In the genomic region with DNA sequence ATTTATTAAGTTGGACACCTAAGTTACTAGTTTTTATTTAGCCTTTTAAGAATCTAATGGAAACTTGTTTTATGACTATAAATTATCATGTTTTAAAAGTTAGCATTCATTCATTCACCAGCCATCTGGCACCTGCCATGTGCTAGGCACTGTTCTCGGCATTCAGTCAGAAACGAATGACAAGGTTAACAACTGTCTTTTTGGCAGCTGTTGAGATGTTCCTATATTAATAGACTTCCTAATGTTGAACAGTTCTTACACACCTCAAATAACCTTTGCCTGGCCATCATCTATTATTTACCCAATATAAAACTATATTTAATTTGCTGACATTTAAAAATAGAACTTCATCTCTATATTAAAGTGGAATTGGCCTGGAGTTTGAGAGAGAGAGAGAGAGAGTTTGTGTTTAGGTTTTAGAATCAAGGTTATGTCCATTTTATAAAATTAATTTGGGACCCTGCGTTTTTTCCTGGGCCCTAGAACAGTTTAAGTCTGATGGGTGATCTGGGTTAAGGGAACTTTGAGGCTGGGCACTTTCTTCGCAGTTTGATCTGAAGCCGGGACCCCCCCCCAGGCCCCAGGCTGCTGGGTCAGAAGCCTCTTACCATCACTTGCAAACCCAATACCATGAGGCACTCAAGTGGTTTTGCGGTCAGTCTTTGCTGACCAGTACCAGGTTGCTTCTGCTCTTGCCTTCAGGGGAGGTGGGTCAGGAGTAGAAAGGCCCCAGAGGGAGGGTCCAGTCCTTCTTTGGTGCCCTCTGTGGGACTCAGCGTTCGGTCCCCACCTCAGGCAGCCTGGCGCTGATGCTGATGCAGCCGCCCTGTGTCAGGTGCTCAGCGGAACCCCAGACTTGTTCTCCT, we compare ENCODE assay signal across 19 cellular contexts. TPM values are rescaled to one million over a fixed set of nuclear protein-coding genes. Genes with fewer than 3 reads are reported as not detected.
A peak's percentile ranks its signal among the peaks of the same experiment; 100 is the strongest.
DNase-seq lines count a peak whose midpoint lies in the region; ATAC-seq, FAIRE-seq and TF ChIP-seq lines count a peak whose summit lies in the region.
"Had no signal": no experiment of that assay in that cellular context is flagged by ENCODE, and none has a peak within 500 bp of the region (broad histone marks: within the 10 kb centered on the region; RNA-seq: fewer than 3 reads in every experiment).

No MANE protein-coding gene starts in this region.

- POLR2A ChIA-PET in HepG2 (lab: Yijun Ruan, JAX) = no interaction called here
- POLR2A ChIA-PET in activated CD4-positive, alpha-beta T cell treated with anti-CD3 and anti-CD28 coated beads, Interleukin-2, amount 10 ng/mL, durations not matched to agents 7 days and 5 days (lab: Charles Lee) = no interaction called here

- peaks cover 6% of the 10 kb centered on the region for H3K36me3 Mint-ChIP-seq in activated T-helper 17 cell treated with anti-CD3 and anti-CD28 coated beads, Interleukin-2, amount 50 U/mL, for 72 hours (ENCODE audit: low read depth)
- peaks cover 0 to 3% of the 10 kb centered on the region in 2 donors for H3K36me3 Mint-ChIP-seq in CD14-positive monocyte
- peaks cover 12% of the 10 kb centered on the region for H3K36me3 Mint-ChIP-seq in activated CD4-positive, alpha-beta T cell treated with anti-CD3 and anti-CD28 coated beads, Interleukin-2, amount 10 ng/mL, durations not matched to agents 7 days and 5 days (ENCODE audit: low read depth)

- in situ Hi-C loops in HepG2 (cut with HindIII; ENCODE audit: extremely low pct_ligation_motif_present, low pct_unique_long_range_greater_than_20kb) = no loop called here

- no peaks in the 10 kb centered on the region for H3K27me3 ChIP-seq in HepG2 (ENCODE audit: control insufficient read depth in 1 of 2, insufficient read depth in 2 of 2, low read length in 2 of 2)
- no peaks in the 10 kb centered on the region for H3K27me3 ChIP-seq in right lobe of liver
- no peaks in the 10 kb centered on the region for H3K27me3 ChIP-seq in left ventricle myocardium inferior (ENCODE audit: low read depth)
- H3K27me3 ChIP-seq: esophagus muscularis mucosa, suprapubic skin had no signal

- intact Hi-C loops in HepG2 (cut with micrococcal nuclease; ENCODE audit: unreplicated experiment) = no loop called here
- intact Hi-C loops in right lobe of liver (cut with DNase I) = no loop called here
- intact Hi-C loops in left ventricle myocardium inferior (cut with micrococcal nuclease) = no loop called here
- intact Hi-C loops in CD14-positive monocyte (cut with micrococcal nuclease) = loop anchor here in 1 of 2 donors (5.0 kb wide), 1 partner anchor 49 kb away; a partner anchor contains a TSS

- no peak overlapping the region for H3K4me3 ChIP-seq in HepG2 (replicated peaks in 1 of 3; ENCODE audit: insufficient read depth in 1 of 3, low read depth in 2 of 3, low read length in 3 of 3)
- H3K4me3 ChIP-seq in right lobe of liver = no peak overlapping the region
- H3K4me3 ChIP-seq in left ventricle myocardium inferior = no peak overlapping the region
- H3K4me3 ChIP-seq: coronary artery, esophagus muscularis mucosa, suprapubic skin had no signal

- no peaks in the 10 kb centered on the region for H3K79me2 ChIP-seq in HepG2 (ENCODE audit: insufficient read depth, low read length)

- H3K4me1 ChIP-seq in HepG2 (ENCODE audit: insufficient read depth, low read length) (peaks cover 7% of the 10 kb centered on the region), right lobe of liver (no peaks in the 10 kb centered on the region), left ventricle myocardium inferior (peaks cover 41% of the 10 kb centered on the region)

- ATAC-seq in HepG2 = no peak
- ATAC-seq in right lobe of liver = no peak
- no peak for ATAC-seq in activated T-helper 17 cell treated with anti-CD3 and anti-CD28 coated beads, Interleukin-2, amount 50 U/mL, for 72 hours (replicated peaks)
- no peak for ATAC-seq in GM19328 (IDR thresholded peaks at IDR 0.05; ENCODE audit: unreplicated experiment)

- H3K4me3 Mint-ChIP-seq in activated T-helper 17 cell treated with anti-CD3 and anti-CD28 coated beads, Interleukin-2, amount 50 U/mL, for 72 hours = peak overlapping the region; percentile 53
- no peak overlapping the region for H3K4me3 Mint-ChIP-seq in CD14-positive monocyte
- no peak overlapping the region for H3K4me3 Mint-ChIP-seq in activated CD4-positive, alpha-beta T cell treated with anti-CD3 and anti-CD28 coated beads, Interleukin-2, amount 10 ng/mL, durations not matched to agents 7 days and 5 days
- H3K4me3 Mint-ChIP-seq: memory B cell, neural crest cell had no signal

- CTCF ChIA-PET in HepG2 (lab: Yijun Ruan, JAX; ENCODE audit: low intra/inter-chr PET ratio, low total read pairs) = no interaction called here
- CTCF ChIA-PET in activated CD4-positive, alpha-beta T cell treated with anti-CD3 and anti-CD28 coated beads, Interleukin-2, amount 10 ng/mL, durations not matched to agents 7 days and 5 days (lab: Charles Lee) = interaction anchor here (1.2 kb wide), 1 partner anchor 8 kb away, joined by 3 read pairs; no protein-coding TSS in a partner anchor

- H4K20me1 ChIP-seq in HepG2 (ENCODE audit: insufficient read depth, low read length) = no peaks in the 10 kb centered on the region

- H3K36me3 ChIP-seq in HepG2 (replicated peaks in 1 of 2; ENCODE audit: control insufficient read depth in 1 of 2, insufficient read depth in 2 of 2, low read length in 2 of 2) (peaks cover 0 to 3% of the 10 kb centered on the region in 2 experiments; a peak in 1 of 5 replicates), right lobe of liver (no peaks in the 10 kb centered on the region), left ventricle myocardium inferior (peaks cover 9% of the 10 kb centered on the region)
- H3K36me3 ChIP-seq: suprapubic skin had no signal

- no peak for TF ChIP-seq RAD21 in HepG2 (CRISPR knock-in tag; IDR thresholded peaks at IDR 0.05)

- no TSS peak for BruUV-seq in HepG2 (replicated peaks; lab: Mats Ljungman, UMichigan)

- TF ChIP-seq EP300 in HepG2 (IDR thresholded peaks at IDR 0.05; ENCODE audit: low read depth in 2 of 2, low read length in 2 of 2) (no peak), HepG2 (CRISPR knock-in tag; IDR thresholded peaks at IDR 0.05; ENCODE audit: borderline replicate concordance) (no peak)

- H3K27ac ChIP-seq in HepG2 (ENCODE audit: extremely low read length, insufficient read depth, low read length) (no peak overlapping the region), right lobe of liver (no peak overlapping the region), left ventricle myocardium inferior (replicated peaks) (peak overlapping the region; percentile 79)
- H3K27ac ChIP-seq: esophagus muscularis mucosa, suprapubic skin had no signal

- no peak for FAIRE-seq in HepG2 (lab: Jason Lieb, UNC)
- FAIRE-seq: GM12892 had no signal

- no peaks in the 10 kb centered on the region for H3K9me3 Mint-ChIP-seq in activated T-helper 17 cell treated with anti-CD3 and anti-CD28 coated beads, Interleukin-2, amount 50 U/mL, for 72 hours
- H3K9me3 Mint-ChIP-seq in CD14-positive monocyte = peaks cover 0 to 8% (median 3%) of the 10 kb centered on the region in 7 donors
- H3K9me3 Mint-ChIP-seq in activated CD4-positive, alpha-beta T cell treated with anti-CD3 and anti-CD28 coated beads, Interleukin-2, amount 10 ng/mL, durations not matched to agents 7 days and 5 days = no peaks in the 10 kb centered on the region
- H3K9me3 Mint-ChIP-seq: memory B cell; T-helper 2 cell treated with Interferon-gamma antibody and Interleukin-4, amounts not matched to agents 5 μg/mL and 100 μg/mL, for 36 hours had no signal

- H3K4me1 Mint-ChIP-seq in activated T-helper 17 cell treated with anti-CD3 and anti-CD28 coated beads, Interleukin-2, amount 50 U/mL, for 72 hours = peaks cover 13% of the 10 kb centered on the region
- H3K4me1 Mint-ChIP-seq in CD14-positive monocyte = peaks cover 96% of the 10 kb centered on the region
- peaks cover 39% of the 10 kb centered on the region for H3K4me1 Mint-ChIP-seq in activated CD4-positive, alpha-beta T cell treated with anti-CD3 and anti-CD28 coated beads, Interleukin-2, amount 10 ng/mL, durations not matched to agents 7 days and 5 days

- no peaks in the 10 kb centered on the region for H3K27me3 Mint-ChIP-seq in activated T-helper 17 cell treated with anti-CD3 and anti-CD28 coated beads, Interleukin-2, amount 50 U/mL, for 72 hours
- peaks cover 0 to 4% (median 0%) of the 10 kb centered on the region in 3 donors for H3K27me3 Mint-ChIP-seq in CD14-positive monocyte (ENCODE audit: low read depth in 3 of 3)
- H3K27me3 Mint-ChIP-seq in activated CD4-positive, alpha-beta T cell treated with anti-CD3 and anti-CD28 coated beads, Interleukin-2, amount 10 ng/mL, durations not matched to agents 7 days and 5 days = no peaks in the 10 kb centered on the region
- H3K27me3 Mint-ChIP-seq: memory B cell had no signal

- no peaks in the 10 kb centered on the region for H3K9me3 ChIP-seq in HepG2 (ENCODE audit: low read length)
- H3K9me3 ChIP-seq in right lobe of liver = peaks cover 0 to 3% (median 0%) of the 10 kb centered on the region in 4 donors
- H3K9me3 ChIP-seq in left ventricle myocardium inferior (replicated peaks) = no peaks in the 10 kb centered on the region
- H3K9me3 ChIP-seq: esophagus muscularis mucosa, suprapubic skin had no signal

- H3K9ac ChIP-seq in HepG2 (ENCODE audit: insufficient read depth, low read depth, low read length) = no peak overlapping the region

- 98% methylated on average over 11 of the region's 11 CpGs for WGBS in HepG2 (ENCODE audit: low lambda C conversion rate)
- WGBS in right lobe of liver (ENCODE audit: insufficient coverage, low coverage, low lambda C conversion rate, missing lambda C conversion rate) = 91% methylated on average over 4 of the region's 11 CpGs

- TF ChIP-seq POLR2A in HepG2 (IDR thresholded peaks at IDR 0.05; ENCODE audit: insufficient read depth in 1 of 2, low read depth in 2 of 2, low read length in 2 of 2) = no peak
- no peak for TF ChIP-seq POLR2A in right lobe of liver (IDR thresholded peaks at IDR 0.05)

- no peak overlapping the region for H3K4me2 ChIP-seq in HepG2 (ENCODE audit: low read depth, low read length)

- TF ChIP-seq CTCF in HepG2 (CRISPR knock-in tag; IDR thresholded peaks at IDR 0.05) = no peak
- no peak for TF ChIP-seq CTCF in right lobe of liver (IDR thresholded peaks at IDR 0.05)
- no peak for TF ChIP-seq CTCF in left ventricle myocardium inferior (IDR thresholded peaks at IDR 0.05; ENCODE audit: borderline replicate concordance)
- TF ChIP-seq CTCF in CD14-positive monocyte (IDR thresholded peaks at IDR 0.05) = no peak

- DNase-seq in HepG2 (ENCODE audit: low spot score) = no peak
- DNase-seq in right lobe of liver = no peak
- DNase-seq in left ventricle myocardium inferior = no peak
- DNase-seq in CD14-positive monocyte (ENCODE audit: low spot score) = no peak
- no peak for DNase-seq in activated CD4-positive, alpha-beta T cell treated with anti-CD3 and anti-CD28 coated beads, Interleukin-2, amount 50 U/mL, for 1 hour
- DNase-seq in activated CD4-positive, alpha-beta T cell treated with anti-CD3 and anti-CD28 coated beads, Interleukin-2, amount 10 ng/mL, durations not matched to agents 7 days and 5 days = no peak
- DNase-seq: anterior cingulate cortex, COR-L47, H7, SIG-M5 had no signal

- H2AFZ ChIP-seq in HepG2 (ENCODE audit: low read length) = no peak overlapping the region

- no peak overlapping the region for H3K27ac Mint-ChIP-seq in activated T-helper 17 cell treated with anti-CD3 and anti-CD28 coated beads, Interleukin-2, amount 50 U/mL, for 72 hours
- H3K27ac Mint-ChIP-seq in CD14-positive monocyte = peak overlapping the region in 3 of 7 donors; percentile 84 to 97 (median 85)
- no peak overlapping the region for H3K27ac Mint-ChIP-seq in activated CD4-positive, alpha-beta T cell treated with anti-CD3 and anti-CD28 coated beads, Interleukin-2, amount 10 ng/mL, durations not matched to agents 7 days and 5 days
- H3K27ac Mint-ChIP-seq: memory B cell had no signal

RNA-seq across cellular contexts. Expression of a gene that starts 48.3 kb away (rescaled TPM):
- total RNA-seq in HepG2 (2016; rRNA removed; fragmentation: Illumina TruSeq; extraction: Trizol) = 47.5 and 48.6 TPM in 2 replicates
- total RNA-seq in HepG2 (2016; cell fraction: cytosol; rRNA removed; fragmentation: Illumina TruSeq; extraction: Trizol; ENCODE audit: low read depth) = 36.1 and 38.8 TPM in 2 replicates
- total RNA-seq in HepG2 (2016; cell fraction: insoluble cytoplasmic fraction; rRNA removed; fragmentation: Illumina TruSeq; extraction: Trizol) = 42.9 and 49.7 TPM in 2 replicates
- 46.0 and 48.9 TPM in 2 replicates for total RNA-seq in HepG2 (2016; cell fraction: membrane; rRNA removed; fragmentation: Illumina TruSeq; extraction: Trizol)
- total RNA-seq in HepG2 (2016; cell fraction: nucleus; rRNA removed; fragmentation: Illumina TruSeq; extraction: Trizol) = 36.1 and 43.2 TPM in 2 replicates
- 45.6 and 49.2 TPM in 2 replicates for polyA plus RNA-seq in HepG2 (2011; rRNA removed)
- polyA plus RNA-seq in HepG2 (2011; cell fraction: cytosol; rRNA removed) = 33.5 and 52.6 TPM in 2 replicates
- 151 and 167 TPM in 2 replicates for polyA plus RNA-seq in HepG2 (2011; cell fraction: nucleus; rRNA removed)
- 36.1 and 37.5 TPM in 2 replicates for polyA plus RNA-seq in HepG2 (2012)
- polyA plus RNA-seq in HepG2 (2016; cell fraction: cytosol; fragmentation: Illumina TruSeq; extraction: Trizol; ENCODE audit: low read depth) = 39.0 and 42.6 TPM in 2 replicates
- 48.6 and 51.7 TPM in 2 replicates for polyA plus RNA-seq in HepG2 (2016; cell fraction: insoluble cytoplasmic fraction; fragmentation: Illumina TruSeq; extraction: Trizol; ENCODE audit: low read depth)
- polyA plus RNA-seq in HepG2 (2016; cell fraction: membrane; fragmentation: Illumina TruSeq; extraction: Trizol; ENCODE audit: low read depth) = 45.0 and 48.7 TPM in 2 replicates
- polyA plus RNA-seq in HepG2 (2016; cell fraction: nucleus; fragmentation: Illumina TruSeq; extraction: Trizol; ENCODE audit: insufficient read depth, low read depth) = 83.8 and 85.3 TPM in 2 replicates
- polyA minus RNA-seq in HepG2 (2011; rRNA and poly(A)+ RNA removed; ENCODE audit: low replicate concordance) = 19.6 and 68.1 TPM in 2 replicates
- 23.7 TPM in 2 replicates for polyA minus RNA-seq in HepG2 (2011; cell fraction: cytosol; rRNA and poly(A)+ RNA removed)
- 45.2 and 49.1 TPM in 2 replicates for polyA minus RNA-seq in HepG2 (2011; cell fraction: nucleus; rRNA and poly(A)+ RNA removed)
- 10 to 100 TPM in 2 of 6 experiments, 1 to 10 TPM in 4; 6.3 to 18.2 (median 8.4) TPM for total RNA-seq in right lobe of liver
- 10 to 100 TPM; 34.0 to 35.3 TPM for total RNA-seq in activated T-helper 17 cell treated with anti-CD3 and anti-CD28 coated beads, Interleukin-2, amount 50 U/mL, for 72 hours
- 52.6 TPM for total RNA-seq in left ventricle myocardium inferior
- 10 to 100 TPM; 15.1 to 16.0 TPM for polyA plus RNA-seq in CD14-positive monocyte
- total RNA-seq in activated CD4-positive, alpha-beta T cell treated with anti-CD3 and anti-CD28 coated beads, Interleukin-2, amount 10 ng/mL, durations not matched to agents 7 days and 5 days = 10 to 100 TPM; 26.2 to 28.9 TPM

RNA-seq across cellular contexts. Expression of a gene that starts 58.1 kb away (rescaled TPM):
- total RNA-seq in HepG2 (2016; rRNA removed; fragmentation: Illumina TruSeq; extraction: Trizol) (12.9 TPM in 2 replicates), right lobe of liver (10 to 100 TPM in 2 of 6 experiments, 1 to 10 TPM in 4; 4.6 to 12.0 (median 8.3) TPM), left ventricle myocardium inferior (14.6 TPM)
- 11.5 and 11.7 TPM in 2 replicates for total RNA-seq in HepG2 (2016; cell fraction: cytosol; rRNA removed; fragmentation: Illumina TruSeq; extraction: Trizol; ENCODE audit: low read depth)
- 12.5 and 15.2 TPM in 2 replicates for total RNA-seq in HepG2 (2016; cell fraction: insoluble cytoplasmic fraction; rRNA removed; fragmentation: Illumina TruSeq; extraction: Trizol)
- 8.5 and 9.1 TPM in 2 replicates for total RNA-seq in HepG2 (2016; cell fraction: membrane; rRNA removed; fragmentation: Illumina TruSeq; extraction: Trizol)
- 6.5 and 10.2 TPM in 2 replicates for total RNA-seq in HepG2 (2016; cell fraction: nucleus; rRNA removed; fragmentation: Illumina TruSeq; extraction: Trizol)
- polyA plus RNA-seq in HepG2 (2011; rRNA removed) (4.1 and 5.0 TPM in 2 replicates), CD14-positive monocyte (1 to 10 TPM; 1.5 TPM)
- polyA plus RNA-seq in HepG2 (2011; cell fraction: cytosol; rRNA removed) = 2.7 and 3.7 TPM in 2 replicates
- polyA plus RNA-seq in HepG2 (2011; cell fraction: nucleus; rRNA removed) = 4.1 and 4.3 TPM in 2 replicates
- polyA plus RNA-seq in HepG2 (2012) = 7.5 and 8.6 TPM in 2 replicates
- polyA plus RNA-seq in HepG2 (2016; cell fraction: cytosol; fragmentation: Illumina TruSeq; extraction: Trizol; ENCODE audit: low read depth) = 1.2 and 1.5 TPM in 2 replicates
- 16.1 and 18.0 TPM in 2 replicates for polyA plus RNA-seq in HepG2 (2016; cell fraction: insoluble cytoplasmic fraction; fragmentation: Illumina TruSeq; extraction: Trizol; ENCODE audit: low read depth)
- polyA plus RNA-seq in HepG2 (2016; cell fraction: membrane; fragmentation: Illumina TruSeq; extraction: Trizol; ENCODE audit: low read depth) = 4.0 and 4.6 TPM in 2 replicates
- 17.1 and 17.8 TPM in 2 replicates for polyA plus RNA-seq in HepG2 (2016; cell fraction: nucleus; fragmentation: Illumina TruSeq; extraction: Trizol; ENCODE audit: insufficient read depth, low read depth)
- polyA minus RNA-seq in HepG2 (2011; rRNA and poly(A)+ RNA removed; ENCODE audit: low replicate concordance) = 3.0 and 4.5 TPM in 2 replicates
- 2.3 and 3.6 TPM in 2 replicates for polyA minus RNA-seq in HepG2 (2011; cell fraction: cytosol; rRNA and poly(A)+ RNA removed)
- polyA minus RNA-seq in HepG2 (2011; cell fraction: nucleus; rRNA and poly(A)+ RNA removed) = 2.7 and 3.7 TPM in 2 replicates
- 1 to 10 TPM; 3.4 to 7.2 TPM for total RNA-seq in activated T-helper 17 cell treated with anti-CD3 and anti-CD28 coated beads, Interleukin-2, amount 50 U/mL, for 72 hours
- total RNA-seq in activated CD4-positive, alpha-beta T cell treated with anti-CD3 and anti-CD28 coated beads, Interleukin-2, amount 10 ng/mL, durations not matched to agents 7 days and 5 days = 1 to 10 TPM; 7.9 to 9.2 TPM
